In the genomic region with DNA sequence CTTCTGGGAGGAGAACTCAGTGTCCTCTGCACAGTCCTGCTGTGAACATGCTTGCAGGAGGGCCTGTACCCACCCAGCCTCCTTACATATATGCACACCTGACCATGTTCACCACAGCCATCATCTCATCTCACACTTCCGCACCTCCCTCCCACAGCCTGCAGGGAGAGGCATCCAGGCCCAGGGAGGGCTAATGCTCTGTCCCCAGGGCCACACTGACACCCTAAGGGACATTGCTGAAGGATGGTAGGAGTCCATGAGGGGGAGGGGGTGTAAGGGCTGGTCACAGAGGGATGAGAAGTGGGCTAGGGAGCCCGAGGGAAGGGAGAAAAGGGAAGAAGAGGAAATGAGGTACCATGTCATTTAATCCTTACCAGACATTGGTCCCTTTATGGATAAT, we compare ENCODE assay signal across 2 cellular contexts.
TF ChIP-seq lines count a peak whose summit lies in the region.

No MANE protein-coding gene starts in this region.

TF ChIP-seq in GM23338, 12 proteins besides CTCF, POLR2A, EP300 and RAD21 (continued from another document):
- TF ChIP-seq, protein P1, sequence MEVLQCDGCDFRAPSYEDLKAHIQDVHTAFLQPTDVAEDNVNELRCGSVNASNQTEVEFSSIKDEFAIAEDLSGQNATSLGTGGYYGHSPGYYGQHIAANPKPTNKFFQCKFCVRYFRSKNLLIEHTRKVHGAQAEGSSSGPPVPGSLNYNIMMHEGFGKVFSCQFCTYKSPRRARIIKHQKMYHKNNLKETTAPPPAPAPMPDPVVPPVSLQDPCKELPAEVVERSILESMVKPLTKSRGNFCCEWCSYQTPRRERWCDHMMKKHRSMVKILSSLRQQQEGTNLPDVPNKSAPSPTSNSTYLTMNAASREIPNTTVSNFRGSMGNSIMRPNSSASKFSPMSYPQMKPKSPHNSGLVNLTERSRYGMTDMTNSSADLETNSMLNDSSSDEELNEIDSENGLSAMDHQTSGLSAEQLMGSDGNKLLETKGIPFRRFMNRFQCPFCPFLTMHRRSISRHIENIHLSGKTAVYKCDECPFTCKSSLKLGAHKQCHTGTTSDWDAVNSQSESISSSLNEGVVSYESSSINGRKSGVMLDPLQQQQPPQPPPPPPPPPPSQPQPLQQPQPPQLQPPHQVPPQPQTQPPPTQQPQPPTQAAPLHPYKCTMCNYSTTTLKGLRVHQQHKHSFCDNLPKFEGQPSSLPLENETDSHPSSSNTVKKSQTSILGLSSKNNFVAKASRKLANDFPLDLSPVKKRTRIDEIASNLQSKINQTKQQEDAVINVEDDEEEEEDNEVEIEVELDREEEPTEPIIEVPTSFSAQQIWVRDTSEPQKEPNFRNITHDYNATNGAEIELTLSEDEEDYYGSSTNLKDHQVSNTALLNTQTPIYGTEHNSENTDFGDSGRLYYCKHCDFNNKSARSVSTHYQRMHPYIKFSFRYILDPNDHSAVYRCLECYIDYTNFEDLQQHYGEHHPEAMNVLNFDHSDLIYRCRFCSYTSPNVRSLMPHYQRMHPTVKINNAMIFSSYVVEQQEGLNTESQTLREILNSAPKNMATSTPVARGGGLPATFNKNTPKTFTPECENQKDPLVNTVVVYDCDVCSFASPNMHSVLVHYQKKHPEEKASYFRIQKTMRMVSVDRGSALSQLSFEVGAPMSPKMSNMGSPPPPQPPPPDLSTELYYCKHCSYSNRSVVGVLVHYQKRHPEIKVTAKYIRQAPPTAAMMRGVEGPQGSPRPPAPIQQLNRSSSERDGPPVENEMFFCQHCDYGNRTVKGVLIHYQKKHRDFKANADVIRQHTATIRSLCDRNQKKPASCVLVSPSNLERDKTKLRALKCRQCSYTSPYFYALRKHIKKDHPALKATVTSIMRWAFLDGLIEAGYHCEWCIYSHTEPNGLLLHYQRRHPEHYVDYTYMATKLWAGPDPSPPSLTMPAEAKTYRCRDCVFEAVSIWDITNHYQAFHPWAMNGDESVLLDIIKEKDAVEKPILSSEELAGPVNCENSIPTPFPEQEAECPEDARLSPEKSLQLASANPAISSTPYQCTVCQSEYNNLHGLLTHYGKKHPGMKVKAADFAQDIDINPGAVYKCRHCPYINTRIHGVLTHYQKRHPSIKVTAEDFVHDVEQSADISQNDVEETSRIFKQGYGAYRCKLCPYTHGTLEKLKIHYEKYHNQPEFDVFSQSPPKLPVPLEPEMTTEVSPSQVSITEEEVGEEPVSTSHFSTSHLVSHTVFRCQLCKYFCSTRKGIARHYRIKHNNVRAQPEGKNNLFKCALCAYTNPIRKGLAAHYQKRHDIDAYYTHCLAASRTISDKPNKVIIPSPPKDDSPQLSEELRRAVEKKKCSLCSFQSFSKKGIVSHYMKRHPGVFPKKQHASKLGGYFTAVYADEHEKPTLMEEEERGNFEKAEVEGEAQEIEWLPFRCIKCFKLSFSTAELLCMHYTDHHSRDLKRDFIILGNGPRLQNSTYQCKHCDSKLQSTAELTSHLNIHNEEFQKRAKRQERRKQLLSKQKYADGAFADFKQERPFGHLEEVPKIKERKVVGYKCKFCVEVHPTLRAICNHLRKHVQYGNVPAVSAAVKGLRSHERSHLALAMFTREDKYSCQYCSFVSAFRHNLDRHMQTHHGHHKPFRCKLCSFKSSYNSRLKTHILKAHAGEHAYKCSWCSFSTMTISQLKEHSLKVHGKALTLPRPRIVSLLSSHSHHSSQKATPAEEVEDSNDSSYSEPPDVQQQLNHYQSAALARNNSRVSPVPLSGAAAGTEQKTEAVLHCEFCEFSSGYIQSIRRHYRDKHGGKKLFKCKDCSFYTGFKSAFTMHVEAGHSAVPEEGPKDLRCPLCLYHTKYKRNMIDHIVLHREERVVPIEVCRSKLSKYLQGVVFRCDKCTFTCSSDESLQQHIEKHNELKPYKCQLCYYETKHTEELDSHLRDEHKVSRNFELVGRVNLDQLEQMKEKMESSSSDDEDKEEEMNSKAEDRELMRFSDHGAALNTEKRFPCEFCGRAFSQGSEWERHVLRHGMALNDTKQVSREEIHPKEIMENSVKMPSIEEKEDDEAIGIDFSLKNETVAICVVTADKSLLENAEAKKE (CRISPR knock-in tag; IDR thresholded peaks at IDR 0.05), result no peak
- TF ChIP-seq CREB1 (CRISPR knock-in tag; IDR thresholded peaks at IDR 0.05; ENCODE audit: low read depth) (no peak), STAT1 (IDR thresholded peaks at IDR 0.05; ENCODE audit: unreplicated experiment) (no peak), EZH2phosphoT487 (IDR thresholded peaks at IDR 0.05; ENCODE audit: unreplicated experiment) (no peak)
- TF ChIP-seq, protein P2, sequence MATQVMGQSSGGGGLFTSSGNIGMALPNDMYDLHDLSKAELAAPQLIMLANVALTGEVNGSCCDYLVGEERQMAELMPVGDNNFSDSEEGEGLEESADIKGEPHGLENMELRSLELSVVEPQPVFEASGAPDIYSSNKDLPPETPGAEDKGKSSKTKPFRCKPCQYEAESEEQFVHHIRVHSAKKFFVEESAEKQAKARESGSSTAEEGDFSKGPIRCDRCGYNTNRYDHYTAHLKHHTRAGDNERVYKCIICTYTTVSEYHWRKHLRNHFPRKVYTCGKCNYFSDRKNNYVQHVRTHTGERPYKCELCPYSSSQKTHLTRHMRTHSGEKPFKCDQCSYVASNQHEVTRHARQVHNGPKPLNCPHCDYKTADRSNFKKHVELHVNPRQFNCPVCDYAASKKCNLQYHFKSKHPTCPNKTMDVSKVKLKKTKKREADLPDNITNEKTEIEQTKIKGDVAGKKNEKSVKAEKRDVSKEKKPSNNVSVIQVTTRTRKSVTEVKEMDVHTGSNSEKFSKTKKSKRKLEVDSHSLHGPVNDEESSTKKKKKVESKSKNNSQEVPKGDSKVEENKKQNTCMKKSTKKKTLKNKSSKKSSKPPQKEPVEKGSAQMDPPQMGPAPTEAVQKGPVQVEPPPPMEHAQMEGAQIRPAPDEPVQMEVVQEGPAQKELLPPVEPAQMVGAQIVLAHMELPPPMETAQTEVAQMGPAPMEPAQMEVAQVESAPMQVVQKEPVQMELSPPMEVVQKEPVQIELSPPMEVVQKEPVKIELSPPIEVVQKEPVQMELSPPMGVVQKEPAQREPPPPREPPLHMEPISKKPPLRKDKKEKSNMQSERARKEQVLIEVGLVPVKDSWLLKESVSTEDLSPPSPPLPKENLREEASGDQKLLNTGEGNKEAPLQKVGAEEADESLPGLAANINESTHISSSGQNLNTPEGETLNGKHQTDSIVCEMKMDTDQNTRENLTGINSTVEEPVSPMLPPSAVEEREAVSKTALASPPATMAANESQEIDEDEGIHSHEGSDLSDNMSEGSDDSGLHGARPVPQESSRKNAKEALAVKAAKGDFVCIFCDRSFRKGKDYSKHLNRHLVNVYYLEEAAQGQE (IDR thresholded peaks at IDR 0.05; ENCODE audit: unreplicated experiment), result no peak
- TF ChIP-seq, protein P3, sequence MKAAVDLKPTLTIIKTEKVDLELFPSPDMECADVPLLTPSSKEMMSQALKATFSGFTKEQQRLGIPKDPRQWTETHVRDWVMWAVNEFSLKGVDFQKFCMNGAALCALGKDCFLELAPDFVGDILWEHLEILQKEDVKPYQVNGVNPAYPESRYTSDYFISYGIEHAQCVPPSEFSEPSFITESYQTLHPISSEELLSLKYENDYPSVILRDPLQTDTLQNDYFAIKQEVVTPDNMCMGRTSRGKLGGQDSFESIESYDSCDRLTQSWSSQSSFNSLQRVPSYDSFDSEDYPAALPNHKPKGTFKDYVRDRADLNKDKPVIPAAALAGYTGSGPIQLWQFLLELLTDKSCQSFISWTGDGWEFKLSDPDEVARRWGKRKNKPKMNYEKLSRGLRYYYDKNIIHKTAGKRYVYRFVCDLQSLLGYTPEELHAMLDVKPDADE (IDR thresholded peaks at IDR 0.05), result no peak

TF ChIP-seq in HCT116, 20 proteins besides CTCF, POLR2A, EP300 and RAD21 (continued from another document):
- TF ChIP-seq, protein P2 (IDR thresholded peaks at IDR 0.05; ENCODE audit: low read depth), result no peak
- no peak for TF ChIP-seq EZH2 (IDR thresholded peaks at IDR 0.05)
